In the genomic region with DNA sequence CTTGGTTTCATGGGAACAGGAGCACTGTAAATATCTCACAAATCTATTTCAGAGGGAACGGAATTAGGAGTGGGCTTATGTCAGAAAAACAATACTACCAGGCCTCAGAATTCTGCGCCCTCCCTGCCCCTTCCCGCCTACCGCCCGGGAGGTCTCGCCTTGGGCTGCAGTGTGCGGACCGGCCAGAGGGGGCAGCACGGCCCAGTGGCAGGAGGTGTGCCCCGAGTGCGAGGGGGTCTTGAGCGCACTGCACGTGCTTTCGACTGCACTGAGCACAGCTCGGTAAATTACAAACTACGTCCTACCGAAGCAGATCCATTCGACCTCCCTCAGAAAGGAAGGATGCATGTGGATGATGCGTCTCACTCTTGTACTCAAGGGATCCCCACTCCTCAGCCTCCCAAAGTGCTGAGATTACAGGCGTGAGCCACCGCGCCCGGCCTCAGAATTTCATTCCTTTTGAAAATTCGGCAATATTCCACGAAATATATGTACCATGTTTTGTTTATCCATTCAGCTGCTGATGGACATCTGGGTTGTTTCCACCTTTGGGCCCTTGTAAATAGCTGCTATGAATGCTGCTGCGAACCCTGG, we compare ENCODE assay signal across 10 cellular contexts.
DNase-seq lines count a peak whose midpoint lies in the region; ATAC-seq and TF ChIP-seq lines count a peak whose summit lies in the region.
"Had no signal": no experiment of that assay in that cellular context is flagged by ENCODE, and none has a peak within 500 bp of the region (broad histone marks: within the 10 kb centered on the region; RNA-seq: fewer than 3 reads in every experiment).

No MANE protein-coding gene starts in this region.

- in situ Hi-C loops in Panc1 (cut with HindIII; ENCODE audit: low pct_unique_long_range_greater_than_20kb, low sequenced_read_pairs): no loop called here

- H3K4me1 ChIP-seq in Panc1 (ENCODE audit: control insufficient read depth, insufficient read depth, low read length) (no peaks in the 10 kb centered on the region), gastroesophageal sphincter (no peaks in the 10 kb centered on the region)

- H3K4me3 ChIP-seq in Panc1 (ENCODE audit: low read depth in 2 of 2, low read length in 2 of 2) (no peak overlapping the region), gastroesophageal sphincter (no peak overlapping the region)

- H3K36me3 ChIP-seq in Panc1 (ENCODE audit: control insufficient read depth, insufficient read depth, low read length): no peaks in the 10 kb centered on the region
- H3K36me3 ChIP-seq in gastroesophageal sphincter: no peaks in the 10 kb centered on the region

- TF ChIP-seq CTCF in Panc1 (IDR thresholded peaks at IDR 0.05) (peak; percentile 50), gastroesophageal sphincter (IDR thresholded peaks at IDR 0.05) (peak in 1 of 4 experiments; percentile 49)

- peak; percentile 9 for DNase-seq in stimulated activated CD4-positive, alpha-beta T cell treated with anti-CD3 and anti-CD28 coated beads, Interleukin-4, amount 100 ng/mL, for 1 hour
- DNase-seq in stimulated activated CD4-positive, alpha-beta T cell treated with anti-CD3 and anti-CD28 coated beads, Interleukin-1b, Interleukin-23, amount 100 ng/mL, for 48 hours: no peak
- DNase-seq in Panc1 (ENCODE audit: low read depth, low spot score) (no peak), inferior parietal cortex (ENCODE audit: extremely low spot score) (no peak), OCI-M2 (lab: John Stamatoyannopoulos, UW; ENCODE audit: unreplicated experiment) (no peak)
- DNase-seq: DMS79 treated with DMSO at 0.1 percent for 48 hours, NCI-H1930 had no signal

- POLR2A ChIA-PET in Panc1 (lab: Charles Lee): no interaction called here

- 89 to 93% methylated on average over 11 to 13 of the region's 26 CpGs for WGBS in gastroesophageal sphincter (ENCODE audit: low coverage in 1 of 2), 2 donors

- TF ChIP-seq EP300 in gastroesophageal sphincter (IDR thresholded peaks at IDR 0.05): no peak

- H3K9me3 ChIP-seq in Panc1 (ENCODE audit: control insufficient read depth, insufficient read depth, low read depth, low read length) (no peaks in the 10 kb centered on the region), gastroesophageal sphincter (no peaks in the 10 kb centered on the region)

- ATAC-seq in Panc1: no peak
- ATAC-seq in gastroesophageal sphincter: peak; percentile 22
- no peak for ATAC-seq in GM19452 (IDR thresholded peaks at IDR 0.05; ENCODE audit: unreplicated experiment)
- ATAC-seq in GM18505 (IDR thresholded peaks at IDR 0.05; ENCODE audit: unreplicated experiment): no peak

- H3K27me3 ChIP-seq in Panc1 (ENCODE audit: control insufficient read depth, insufficient read depth, low read length): no peaks in the 10 kb centered on the region
- H3K27me3 ChIP-seq in gastroesophageal sphincter: no peaks in the 10 kb centered on the region

- H3K27ac ChIP-seq in Panc1 (ENCODE audit: low read length) (no peak overlapping the region), gastroesophageal sphincter (no peak overlapping the region)

- intact Hi-C loops in Panc1 (cut with micrococcal nuclease; ENCODE audit: unreplicated experiment): no loop called here

- no peak for TF ChIP-seq POLR2A in gastroesophageal sphincter (IDR thresholded peaks at IDR 0.05)
- TF ChIP-seq POLR2A in GM18505 (IDR thresholded peaks at IDR 0.05; ENCODE audit: borderline replicate concordance, extremely low read depth, insufficient read depth, insufficient read length): no peak

- CTCF ChIA-PET in Panc1 (lab: Charles Lee): interaction anchor here (0.6 to 0.7 kb wide), 2 partner anchors 12 to 416 kb away, joined by 4 to 5 read pairs; no protein-coding TSS in a partner anchor

- no TSS peak for BruUV-seq in Panc1 (replicated peaks; lab: Mats Ljungman, UMichigan)
